ENCODE assay signal across 23 cellular contexts in the genomic region with DNA sequence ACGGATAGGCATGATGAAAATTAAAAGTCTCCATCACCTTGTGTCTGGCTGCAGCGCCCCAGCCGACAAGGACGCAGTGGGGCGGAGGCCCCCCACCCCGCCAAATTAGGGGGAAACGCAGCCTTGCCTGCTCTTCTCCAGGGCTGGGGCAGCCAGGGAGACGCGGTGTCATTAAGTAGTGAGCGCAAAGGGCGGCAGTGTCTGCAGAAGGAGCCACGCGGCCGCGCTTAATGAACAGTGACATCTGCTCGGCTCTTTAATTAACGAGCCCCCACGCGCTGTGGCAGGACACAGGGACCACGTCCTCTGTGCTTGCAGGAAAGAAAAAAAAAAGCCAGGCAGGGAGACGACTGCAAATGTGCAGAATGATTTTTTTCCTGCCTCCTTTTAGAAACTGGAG.
DNase-seq lines count a peak whose midpoint lies in the region; ATAC-seq and TF ChIP-seq lines count a peak whose summit lies in the region.
"Had no signal": no experiment of that assay in that cellular context is flagged by ENCODE, and none has a peak within 500 bp of the region (broad histone marks: within the 10 kb centered on the region; RNA-seq: fewer than 3 reads in every experiment).

No MANE protein-coding gene starts in this region.

- no peak overlapping the region for H3K4me2 ChIP-seq in neural progenitor cell
- H3K4me2 ChIP-seq: PC-9 had no signal

- DNase-seq in NCI-H1417 (lab: John Stamatoyannopoulos, UW) (peak; percentile 33 to 89 (median 73)), NCI-H2171 (lab: John Stamatoyannopoulos, UW) (peak; percentile 92), caudate nucleus (lab: John Stamatoyannopoulos, UW) (peak in 7 of 61 donors; percentile 9 to 50 (median 20)), neural progenitor cell (ENCODE audit: low spot score) (peak; percentile 71), WTC11 (ENCODE audit: low spot score) (no peak), RPMI8226 (no peak)
- DNase-seq: activated CD4-positive, alpha-beta T cell treated with anti-CD3 and anti-CD28 coated beads for 1 hour; activated CD8-positive, alpha-beta memory T cell treated with anti-CD3 and anti-CD28 coated beads, Interleukin-2, amount 10 ng/mL, durations not matched to agents 7 days and 5 days; Caco-2; cerebellar nuclear complex; GDM1; HCEC 1CT; heart left ventricle; KBM-7; naive thymus-derived CD4-positive, alpha-beta T cell; PC-9; T-helper 9 cell; testis had no signal

- TF ChIP-seq CTCF in neural progenitor cell (IDR thresholded peaks at IDR 0.05) (no peak), WTC11 (IDR thresholded peaks at IDR 0.05) (no peak)

- peaks cover 43% of the 10 kb centered on the region for H3K4me1 Mint-ChIP-seq in neural progenitor cell
- peaks cover 15% of the 10 kb centered on the region for H3K4me1 Mint-ChIP-seq in WTC11
- H3K4me1 Mint-ChIP-seq: activated CD8-positive, alpha-beta memory T cell treated with anti-CD3 and anti-CD28 coated beads, Interleukin-2, amount 10 ng/mL, durations not matched to agents 7 days and 5 days had no signal

- peaks cover 22% of the 10 kb centered on the region for H3K4me1 ChIP-seq in neural progenitor cell
- H3K4me1 ChIP-seq: prostate gland had no signal

- no peak overlapping the region for H3K4me3 ChIP-seq in neural progenitor cell
- H3K4me3 ChIP-seq: heart left ventricle, lung, PC-9, prostate gland, SK-N-MC, testis had no signal

- H3K27ac Mint-ChIP-seq in neural progenitor cell, result no peak overlapping the region
- H3K27ac Mint-ChIP-seq in WTC11, result no peak overlapping the region
- H3K27ac Mint-ChIP-seq: activated CD8-positive, alpha-beta memory T cell treated with anti-CD3 and anti-CD28 coated beads, Interleukin-2, amount 10 ng/mL, durations not matched to agents 7 days and 5 days; activated T-helper 2 cell treated with anti-CD3 and anti-CD28 coated beads, Interferon-gamma antibody, Interleukin-2, Interleukin-4, amounts not matched to agents 10 μg/mL and 5 μg/mL and 100 μg/mL, durations not matched to agents 14 hours and 24 hours and 36 hours; naive thymus-derived CD4-positive, alpha-beta T cell had no signal

- H3K9ac ChIP-seq in neural progenitor cell, result no peak overlapping the region

- H3K36me3 Mint-ChIP-seq in neural progenitor cell, result no peaks in the 10 kb centered on the region
- no peaks in the 10 kb centered on the region for H3K36me3 Mint-ChIP-seq in WTC11
- H3K36me3 Mint-ChIP-seq: activated CD8-positive, alpha-beta memory T cell treated with anti-CD3 and anti-CD28 coated beads, Interleukin-2, amount 10 ng/mL, durations not matched to agents 7 days and 5 days had no signal

- POLR2A ChIA-PET in WTC11 (lab: Charles Lee), result interaction anchor here (1.0 kb wide), 1 partner anchor 92 kb away, joined by 7 read pairs; no protein-coding TSS in a partner anchor

- H3K79me2 ChIP-seq in neural progenitor cell (ENCODE audit: low read depth), result no peaks in the 10 kb centered on the region

- CTCF ChIA-PET in WTC11 (lab: Charles Lee), result no interaction called here

- H4K20me1 ChIP-seq in neural progenitor cell (ENCODE audit: low read depth), result no peaks in the 10 kb centered on the region

- peaks cover 17% of the 10 kb centered on the region for H3F3A ChIP-seq in neural progenitor cell (ENCODE audit: low read depth)

- H2AFZ ChIP-seq in neural progenitor cell (replicated peaks), result no peak overlapping the region
- H2AFZ ChIP-seq: PC-9 had no signal

- H3K9me3 ChIP-seq in neural progenitor cell (ENCODE audit: low read depth), result no peaks in the 10 kb centered on the region
- H3K9me3 ChIP-seq: Caco-2, heart left ventricle, prostate gland, testis had no signal

- no peaks in the 10 kb centered on the region for H3K36me3 ChIP-seq in neural progenitor cell
- H3K36me3 ChIP-seq: heart left ventricle, prostate gland had no signal

- H3K27me3 Mint-ChIP-seq in neural progenitor cell (ENCODE audit: insufficient read depth, low read depth) (peaks cover 33% of the 10 kb centered on the region), WTC11 (ENCODE audit: low read depth) (no peaks in the 10 kb centered on the region)

- ATAC-seq in GM21390 (IDR thresholded peaks at IDR 0.05; ENCODE audit: unreplicated experiment), result no peak
- ATAC-seq in WTC11, result no peak
- ATAC-seq: activated CD8-positive, alpha-beta memory T cell treated with anti-CD3 and anti-CD28 coated beads, Interleukin-2, amount 10 ng/mL, durations not matched to agents 7 days and 5 days; naive thymus-derived CD4-positive, alpha-beta T cell had no signal

- H3K27me3 ChIP-seq in neural progenitor cell, result no peaks in the 10 kb centered on the region
- H3K27me3 ChIP-seq: heart left ventricle, testis had no signal

- H3K27ac ChIP-seq in caudate nucleus (ENCODE audit: low read depth, low read length) (peak overlapping the region; percentile 54), neural progenitor cell (peak overlapping the region; percentile 26)
- H3K27ac ChIP-seq: PC-9, prostate gland, SK-N-MC, testis had no signal

- H3K9me3 Mint-ChIP-seq in neural progenitor cell, result peaks cover 18% of the 10 kb centered on the region
- peaks cover 16% of the 10 kb centered on the region for H3K9me3 Mint-ChIP-seq in WTC11

- no peak overlapping the region for H3K4me3 Mint-ChIP-seq in neural progenitor cell
- no peak overlapping the region for H3K4me3 Mint-ChIP-seq in WTC11
- H3K4me3 Mint-ChIP-seq: activated CD8-positive, alpha-beta memory T cell treated with anti-CD3 and anti-CD28 coated beads, Interleukin-2, amount 10 ng/mL, durations not matched to agents 7 days and 5 days; naive thymus-derived CD4-positive, alpha-beta T cell had no signal

TF ChIP-seq in WTC11, 78 proteins besides CTCF, POLR2A, EP300 and RAD21:
- no peak for TF ChIP-seq TEAD4 (CRISPR knock-in tag; IDR thresholded peaks at IDR 0.05)
- TF ChIP-seq, protein P1, sequence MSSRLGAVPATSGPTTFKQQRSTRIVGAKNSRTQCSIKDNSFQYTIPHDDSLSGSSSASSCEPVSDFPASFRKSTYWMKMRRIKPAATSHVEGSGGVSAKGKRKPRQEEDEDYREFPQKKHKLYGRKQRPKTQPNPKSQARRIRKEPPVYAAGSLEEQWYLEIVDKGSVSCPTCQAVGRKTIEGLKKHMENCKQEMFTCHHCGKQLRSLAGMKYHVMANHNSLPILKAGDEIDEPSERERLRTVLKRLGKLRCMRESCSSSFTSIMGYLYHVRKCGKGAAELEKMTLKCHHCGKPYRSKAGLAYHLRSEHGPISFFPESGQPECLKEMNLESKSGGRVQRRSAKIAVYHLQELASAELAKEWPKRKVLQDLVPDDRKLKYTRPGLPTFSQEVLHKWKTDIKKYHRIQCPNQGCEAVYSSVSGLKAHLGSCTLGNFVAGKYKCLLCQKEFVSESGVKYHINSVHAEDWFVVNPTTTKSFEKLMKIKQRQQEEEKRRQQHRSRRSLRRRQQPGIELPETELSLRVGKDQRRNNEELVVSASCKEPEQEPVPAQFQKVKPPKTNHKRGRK (CRISPR knock-in tag; IDR thresholded peaks at IDR 0.05; ENCODE audit: borderline replicate concordance), result no peak
- TF ChIP-seq, protein P2, sequence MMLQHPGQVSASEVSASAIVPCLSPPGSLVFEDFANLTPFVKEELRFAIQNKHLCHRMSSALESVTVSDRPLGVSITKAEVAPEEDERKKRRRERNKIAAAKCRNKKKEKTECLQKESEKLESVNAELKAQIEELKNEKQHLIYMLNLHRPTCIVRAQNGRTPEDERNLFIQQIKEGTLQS (CRISPR knock-in tag; conservative IDR thresholded peaks at IDR 0.05), result no peak
- TF ChIP-seq GABPB1 (CRISPR knock-in tag; IDR thresholded peaks at IDR 0.05), result no peak
- TF ChIP-seq ZNF121 (CRISPR knock-in tag; IDR thresholded peaks at IDR 0.05), result no peak
- TF ChIP-seq, protein P3, sequence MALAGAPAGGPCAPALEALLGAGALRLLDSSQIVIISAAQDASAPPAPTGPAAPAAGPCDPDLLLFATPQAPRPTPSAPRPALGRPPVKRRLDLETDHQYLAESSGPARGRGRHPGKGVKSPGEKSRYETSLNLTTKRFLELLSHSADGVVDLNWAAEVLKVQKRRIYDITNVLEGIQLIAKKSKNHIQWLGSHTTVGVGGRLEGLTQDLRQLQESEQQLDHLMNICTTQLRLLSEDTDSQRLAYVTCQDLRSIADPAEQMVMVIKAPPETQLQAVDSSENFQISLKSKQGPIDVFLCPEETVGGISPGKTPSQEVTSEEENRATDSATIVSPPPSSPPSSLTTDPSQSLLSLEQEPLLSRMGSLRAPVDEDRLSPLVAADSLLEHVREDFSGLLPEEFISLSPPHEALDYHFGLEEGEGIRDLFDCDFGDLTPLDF (CRISPR knock-in tag; IDR thresholded peaks at IDR 0.05), result no peak
- TF ChIP-seq, protein P4, sequence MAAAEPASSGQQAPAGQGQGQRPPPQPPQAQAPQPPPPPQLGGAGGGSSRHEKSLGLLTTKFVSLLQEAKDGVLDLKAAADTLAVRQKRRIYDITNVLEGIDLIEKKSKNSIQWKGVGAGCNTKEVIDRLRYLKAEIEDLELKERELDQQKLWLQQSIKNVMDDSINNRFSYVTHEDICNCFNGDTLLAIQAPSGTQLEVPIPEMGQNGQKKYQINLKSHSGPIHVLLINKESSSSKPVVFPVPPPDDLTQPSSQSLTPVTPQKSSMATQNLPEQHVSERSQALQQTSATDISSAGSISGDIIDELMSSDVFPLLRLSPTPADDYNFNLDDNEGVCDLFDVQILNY (CRISPR knock-in tag; IDR thresholded peaks at IDR 0.05), result no peak

Comparison
In these comparisons a context has a peak if more than half of its experiments do, and no peak if none do; other contexts are left out.
1. DNase-seq: peak in NCI-H1417 (3 of 3), NCI-H2171 (single experiment) and neural progenitor cell (single experiment); none in WTC11 (single experiment) and RPMI8226 (single experiment).